In genomic region chr9:88952086-88952615, GRCh38 we compare ENCODE assay signal across 17 cellular contexts. TPM values are rescaled to one million over a fixed set of nuclear protein-coding genes. Genes with fewer than 3 reads are reported as not detected.
"Had no signal": no experiment of that assay in that cellular context is flagged by ENCODE, and none has a peak within 500 bp of the region (broad histone marks: within the 10 kb centered on the region; RNA-seq: fewer than 3 reads in every experiment).

No MANE protein-coding gene starts in this region.

- ATAC-seq: activated T-helper 17 cell treated with anti-CD3 and anti-CD28 coated beads, Interleukin-2, amount 50 U/mL, for 72 hours; stimulated activated naive B cell treated with anti-CD40 and anti-IgM and Interleukin-4, amounts not matched to agents 10 μg/mL and 1 μg/mL and 100 μg/mL, for 72 hours had no signal

- H3K27ac ChIP-seq: ovary, thoracic aorta, upper lobe of left lung, VCaP had no signal

- DNase-seq: activated CD4-positive, CD25-positive, alpha-beta regulatory T cell treated with anti-CD3 and anti-CD28 coated beads, Interleukin-2, amount 50 U/mL, for 72 hours; activated CD8-positive, alpha-beta memory T cell treated with anti-CD3 and anti-CD28 coated beads for 24 hours; activated naive CD4-positive, alpha-beta T cell; activated naive CD8-positive, alpha-beta T cell treated with anti-CD3 and anti-CD28 coated beads for 36 hours; immature natural killer cell; kidney glomerular epithelial cell; left ventricle myocardium inferior; naive thymus-derived CD4-positive, alpha-beta T cell; ovary; sigmoid colon; stimulated activated naive B cell treated with anti-CD40 and anti-IgM and Interleukin-4, amounts not matched to agents 10 μg/mL and 1 μg/mL and 100 μg/mL, for 72 hours; SW 1271; T-helper 2 cell; upper lobe of left lung had no signal

- H3K9me3 ChIP-seq: left ventricle myocardium inferior, ovary, sigmoid colon, thoracic aorta, upper lobe of left lung had no signal

- H3K36me3 ChIP-seq: left ventricle myocardium inferior, ovary, sigmoid colon, thoracic aorta, upper lobe of left lung had no signal

- H3K4me3 ChIP-seq: left ventricle myocardium inferior, ovary, sigmoid colon, thoracic aorta, upper lobe of left lung had no signal

- H3K27me3 ChIP-seq: ovary, sigmoid colon, upper lobe of left lung had no signal

RNA-seq across cellular contexts. Expression of gene S1PR3, which starts 39.1 kb away (rescaled TPM):
- total RNA-seq: activated T-helper 17 cell treated with anti-CD3 and anti-CD28 coated beads, Interleukin-2, amount 50 U/mL, for 72 hours had no signal
